ENCODE assay signal across 12 cellular contexts in genomic region chr3:52070724-52071621, GRCh38.
DNase-seq lines count a peak whose midpoint lies in the region; ATAC-seq lines count a peak whose summit lies in the region.
"Had no signal": no experiment of that assay in that cellular context is flagged by ENCODE, and none has a peak within 500 bp of the region (broad histone marks: within the 10 kb centered on the region; RNA-seq: fewer than 3 reads in every experiment).

No MANE protein-coding gene starts in this region.

- DNase-seq in Kasumi-1 (lab: John Stamatoyannopoulos, UW) (peak; percentile 17 to 27), DMS79 treated with DMSO at 0.1 percent for 48 hours (lab: John Stamatoyannopoulos, UW) (no peak)
- DNase-seq in central memory CD8-positive, alpha-beta T cell (ENCODE audit: low spot score in 2 of 2) = no peak
- DNase-seq in stimulated activated naive CD8-positive, alpha-beta T cell treated with anti-CD3 and anti-CD28 coated beads, Interleukin-15, amount 100 ng/mL, for 72 hours = no peak
- no peak for DNase-seq in activated CD4-positive, alpha-beta T cell treated with anti-CD3 and anti-CD28 coated beads for 4 hours
- DNase-seq: activated CD8-positive, alpha-beta memory T cell treated with anti-CD3 and anti-CD28 coated beads, Interleukin-2, amount 50 U/mL, for 48 hours; brain microvascular endothelial cell; CD8-positive, alpha-beta T cell; NCI-H774 had no signal

- no peak overlapping the region for H3K4me3 Mint-ChIP-seq in central memory CD8-positive, alpha-beta T cell
- no peak overlapping the region for H3K4me3 Mint-ChIP-seq in stimulated activated naive CD8-positive, alpha-beta T cell treated with anti-CD3 and anti-CD28 coated beads, Interleukin-15, amount 100 ng/mL, for 72 hours
- H3K4me3 Mint-ChIP-seq: CD8-positive, alpha-beta T cell had no signal

- ATAC-seq in central memory CD8-positive, alpha-beta T cell (replicated peaks; ENCODE audit: extremely low read depth, poor library complexity, severe bottlenecking) = peak; percentile 39
- ATAC-seq in stimulated activated naive CD8-positive, alpha-beta T cell treated with anti-CD3 and anti-CD28 coated beads, Interleukin-15, amount 100 ng/mL, for 72 hours = peak; percentile 44
- ATAC-seq in GM18870 (IDR thresholded peaks at IDR 0.05; ENCODE audit: unreplicated experiment) (no peak), GM18873 (IDR thresholded peaks at IDR 0.05; ENCODE audit: low FRiP score, unreplicated experiment) (no peak)

- H3K27ac Mint-ChIP-seq in central memory CD8-positive, alpha-beta T cell (ENCODE audit: low read depth) = peak overlapping the region; percentile 25
- no peak overlapping the region for H3K27ac Mint-ChIP-seq in stimulated activated naive CD8-positive, alpha-beta T cell treated with anti-CD3 and anti-CD28 coated beads, Interleukin-15, amount 100 ng/mL, for 72 hours
- H3K27ac Mint-ChIP-seq: CD8-positive, alpha-beta T cell had no signal

- peak overlapping the region; percentile 40 for H3K27ac ChIP-seq in layer of hippocampus (ENCODE audit: low read depth, low read length)
- H3K27ac ChIP-seq: brain microvascular endothelial cell had no signal

- no peaks in the 10 kb centered on the region for H3K9me3 Mint-ChIP-seq in central memory CD8-positive, alpha-beta T cell
- H3K9me3 Mint-ChIP-seq in stimulated activated naive CD8-positive, alpha-beta T cell treated with anti-CD3 and anti-CD28 coated beads, Interleukin-15, amount 100 ng/mL, for 72 hours = no peaks in the 10 kb centered on the region
- H3K9me3 Mint-ChIP-seq: CD8-positive, alpha-beta T cell had no signal

- peaks cover 2% of the 10 kb centered on the region for H3K36me3 Mint-ChIP-seq in central memory CD8-positive, alpha-beta T cell (ENCODE audit: insufficient read depth)
- H3K36me3 Mint-ChIP-seq: CD8-positive, alpha-beta T cell had no signal

- peaks cover 4% of the 10 kb centered on the region for H3K4me1 Mint-ChIP-seq in central memory CD8-positive, alpha-beta T cell
- peaks cover 20% of the 10 kb centered on the region for H3K4me1 Mint-ChIP-seq in stimulated activated naive CD8-positive, alpha-beta T cell treated with anti-CD3 and anti-CD28 coated beads, Interleukin-15, amount 100 ng/mL, for 72 hours

- no peaks in the 10 kb centered on the region for H3K27me3 Mint-ChIP-seq in central memory CD8-positive, alpha-beta T cell
- H3K27me3 Mint-ChIP-seq in stimulated activated naive CD8-positive, alpha-beta T cell treated with anti-CD3 and anti-CD28 coated beads, Interleukin-15, amount 100 ng/mL, for 72 hours = no peaks in the 10 kb centered on the region

- H3K27me3 ChIP-seq in layer of hippocampus (ENCODE audit: control insufficient read depth, insufficient read depth, low read length) = no peaks in the 10 kb centered on the region
- H3K27me3 ChIP-seq: brain microvascular endothelial cell had no signal

Comparison
In these comparisons a context has a peak if more than half of its experiments do, and no peak if none do; other contexts are left out.
1. DNase-seq: peak in Kasumi-1 (2 of 2); none in central memory CD8-positive, alpha-beta T cell (0 of 2), stimulated activated naive CD8-positive, alpha-beta T cell treated with anti-CD3 and anti-CD28 coated beads, Interleukin-15, amount 100 ng/mL, for 72 hours (0 of 2), DMS79 treated with DMSO at 0.1 percent for 48 hours (single experiment) and activated CD4-positive, alpha-beta T cell treated with anti-CD3 and anti-CD28 coated beads for 4 hours (0 of 2).
2. ATAC-seq: peak in central memory CD8-positive, alpha-beta T cell (single experiment) and stimulated activated naive CD8-positive, alpha-beta T cell treated with anti-CD3 and anti-CD28 coated beads, Interleukin-15, amount 100 ng/mL, for 72 hours (single experiment); none in GM18870 (single experiment) and GM18873 (single experiment).